In the genomic region with DNA sequence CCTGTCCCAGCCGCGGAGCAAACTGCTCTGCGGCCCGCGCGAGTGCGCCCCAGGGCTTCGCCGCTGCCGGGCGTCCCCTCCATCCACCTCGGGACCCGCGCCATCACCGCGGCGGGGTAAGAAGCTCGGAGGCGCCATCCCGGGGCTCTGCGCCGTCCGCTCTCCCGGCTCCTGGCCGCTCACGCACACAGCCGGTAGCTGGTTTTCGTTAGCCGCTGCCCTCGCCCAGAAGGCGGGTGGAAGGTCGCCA, we compare ENCODE assay signal across 8 cellular contexts. TPM values are rescaled to one million over a fixed set of nuclear protein-coding genes. Genes with fewer than 3 reads are reported as not detected.
DNase-seq lines count a peak whose midpoint lies in the region; ATAC-seq and TF ChIP-seq lines count a peak whose summit lies in the region.

No MANE protein-coding gene starts in this region.

- CTCF ChIA-PET in IMR-90 (lab: Yijun Ruan, JAX): interaction anchor here (1.3 kb wide), 2 partner anchors 9 to 297 kb away, joined by 4 to 8 read pairs; no protein-coding TSS in a partner anchor

- H2BK120ac ChIP-seq in IMR-90 (ENCODE audit: low read depth, low read length) (no peak overlapping the region), trophoblast cell (ENCODE audit: insufficient read depth, low read length, poor library complexity) (no peak overlapping the region)

- H2BK5ac ChIP-seq in IMR-90 (ENCODE audit: low read depth, low read length, poor library complexity, severe bottlenecking) (no peak overlapping the region), trophoblast cell (ENCODE audit: low read depth, low read length, poor library complexity) (no peak overlapping the region)

- TF ChIP-seq CTCF in IMR-90 (conservative IDR thresholded peaks at IDR 0.05; ENCODE audit: low read depth, low read length) (no peak), epithelial cell of esophagus (IDR thresholded peaks at IDR 0.05; ENCODE audit: insufficient read depth, low read depth, low read length, missing control alignments) (no peak)

- H3K4ac ChIP-seq in IMR-90 (ENCODE audit: low read depth, low read length): no peak overlapping the region
- no peak overlapping the region for H3K4ac ChIP-seq in trophoblast cell (ENCODE audit: low read depth, low read length)

- peak overlapping the region; percentile 28 for H2AK9ac ChIP-seq in IMR-90 (replicated peaks; ENCODE audit: low read depth, low read length, poor library complexity)

- H4K8ac ChIP-seq in IMR-90 (ENCODE audit: low read depth in 2 of 2, low read length in 2 of 2) (no peak overlapping the region), trophoblast cell (ENCODE audit: low read depth, low read length) (no peak overlapping the region)

- H3K18ac ChIP-seq in IMR-90 (ENCODE audit: low read depth, low read length) (no peak overlapping the region), trophoblast cell (ENCODE audit: low read length) (no peak overlapping the region)

- H3K14ac ChIP-seq in IMR-90 (replicated peaks; ENCODE audit: low read depth, low read length) (no peak overlapping the region), trophoblast cell (ENCODE audit: low read length) (no peak overlapping the region)

- H4K20me1 ChIP-seq in IMR-90 (ENCODE audit: insufficient read depth, low read length): peaks cover 16% of the 10 kb centered on the region

- H3K9me3 ChIP-seq in ES-I3 (ENCODE audit: control insufficient read depth, insufficient read depth, low read length) (no peaks in the 10 kb centered on the region), IMR-90 (ENCODE audit: control insufficient read depth, insufficient read depth, low read length) (peaks cover 6% of the 10 kb centered on the region; the same call in 1 of the 2 replicates), trophoblast cell (ENCODE audit: insufficient read depth, low read depth, low read length) (peaks cover 12% of the 10 kb centered on the region)

- H4K5ac ChIP-seq in IMR-90 (ENCODE audit: low read depth, low read length): no peak overlapping the region

- no peak overlapping the region for H3K56ac ChIP-seq in IMR-90 (ENCODE audit: extremely low read depth, insufficient read depth, low read length)

- H3K9me1 ChIP-seq in IMR-90 (ENCODE audit: insufficient read depth, low read length): no peaks in the 10 kb centered on the region

- H3K23ac ChIP-seq in IMR-90 (ENCODE audit: low read depth, low read length): no peak overlapping the region
- no peak overlapping the region for H3K23ac ChIP-seq in trophoblast cell (ENCODE audit: low read length)

- H3K4me1 ChIP-seq in ES-I3 (ENCODE audit: insufficient read depth, low read length) (peaks cover 8% of the 10 kb centered on the region; the same call in 1 of the 2 replicates), IMR-90 (ENCODE audit: control insufficient read depth, insufficient read depth, low read length) (peaks cover 3% of the 10 kb centered on the region; the same call in 1 of the 2 replicates), trophoblast cell (ENCODE audit: control insufficient read depth in 1 of 2, insufficient read depth in 2 of 2, low read length in 2 of 2) (peaks cover 10 to 19% of the 10 kb centered on the region in 2 experiments)

- 2% methylated on average over 22 of the region's 32 CpGs; no CpG with 5 or more reads in 1 of the 2 experiments for WGBS in IMR-90 (ENCODE audit: extremely low coverage in 2 of 2, insufficient read length in 1 of 2), 2 experiments
- no CpG with 5 or more reads among the region's 32 CpGs for WGBS in trophoblast cell (ENCODE audit: extremely low coverage, insufficient coverage, insufficient read length)

- ATAC-seq in IMR-90 (ENCODE audit: low read depth) (no peak; the same call in 1 of the 2 replicates), GM21737 (IDR thresholded peaks at IDR 0.05; ENCODE audit: unreplicated experiment) (no peak)

- BruUV-seq in IMR-90 (replicated peaks; lab: Mats Ljungman, UMichigan): no TSS peak

- no peak overlapping the region for H2BK15ac ChIP-seq in IMR-90 (ENCODE audit: low read depth, low read length)

- POLR2A ChIA-PET in IMR-90 (lab: Charles Lee; ENCODE audit: unreplicated experiment): no interaction called here

- in situ Hi-C loops in IMR-90 (cut with MboI; ENCODE audit: low sequenced_read_pairs): loop anchor here (25.0 kb wide), 1 partner anchor 1096 kb away; no protein-coding TSS in a partner anchor

- H3K27ac ChIP-seq in IMR-90 (ENCODE audit: insufficient read depth, low read length) (no peak overlapping the region), trophoblast cell (ENCODE audit: low read depth, low read length) (no peak overlapping the region)

- intact Hi-C loops in IMR-90 (cut with micrococcal nuclease): no loop called here

- dilution Hi-C loops in IMR-90 (cut with HindIII; ENCODE audit: low sequenced_read_pairs, unreplicated experiment): no loop called here

- H3K27me3 ChIP-seq in IMR-90 (ENCODE audit: control insufficient read depth, insufficient read depth, low read length) (peaks cover 90% of the 10 kb centered on the region), trophoblast cell (ENCODE audit: insufficient read depth, low read length) (peaks cover 81% of the 10 kb centered on the region)

- H3K4me2 ChIP-seq in IMR-90 (ENCODE audit: low read depth, low read length) (no peak overlapping the region; the same call in 1 of the 2 replicates), trophoblast cell (ENCODE audit: low read length) (peak overlapping the region; percentile 63)

- DNase-seq in IMR-90 (no peak), epithelial cell of esophagus (ENCODE audit: low read depth) (no peak), trophoblast cell (no peak), COLO829 (ENCODE audit: low spot score) (no peak)
- DNase-seq in stimulated activated CD4-positive, alpha-beta T cell treated with anti-CD3 and anti-CD28 coated beads, Interleukin-2, amount 100 ng/mL, for 48 hours: no peak
- DNase-seq in activated effector memory CD4-positive, alpha-beta T cell treated with anti-CD3 and anti-CD28 coated beads, Interleukin-2, amount 50 U/mL, for 16 hours: no peak

- H2AK5ac ChIP-seq in IMR-90 (ENCODE audit: low read depth, low read length): no peak overlapping the region
- H2AK5ac ChIP-seq in trophoblast cell (ENCODE audit: low read length): no peak overlapping the region

- H2BK12ac ChIP-seq in trophoblast cell (ENCODE audit: low read length): no peak overlapping the region

- H4K91ac ChIP-seq in IMR-90 (ENCODE audit: insufficient read depth, low read depth, low read length) (no peak overlapping the region), trophoblast cell (ENCODE audit: low read depth, low read length) (no peak overlapping the region)

- no peak overlapping the region for H2BK20ac ChIP-seq in IMR-90 (ENCODE audit: low read depth, low read length)

- TF ChIP-seq POLR2A in IMR-90 (IDR thresholded peaks at IDR 0.05; ENCODE audit: low read depth, low read length): no peak

- no peak for TF ChIP-seq RAD21 in IMR-90 (IDR thresholded peaks at IDR 0.05; ENCODE audit: low read length)

- H3K79me2 ChIP-seq in trophoblast cell (ENCODE audit: control insufficient read depth, insufficient read depth, low read length, poor library complexity): no peaks in the 10 kb centered on the region

- H3K4me3 ChIP-seq in IMR-90 (ENCODE audit: insufficient read depth, low read depth, low read length): no peak overlapping the region; the same call in 1 of the 2 replicates
- H3K4me3 ChIP-seq in epithelial cell of esophagus (ENCODE audit: low read length): peak overlapping the region; percentile 15
- H3K4me3 ChIP-seq in trophoblast cell (ENCODE audit: low read depth, low read length): peak overlapping the region; percentile 55

- no peaks in the 10 kb centered on the region for H3K36me3 ChIP-seq in ES-I3 (ENCODE audit: insufficient read depth, low read length)
- no peaks in the 10 kb centered on the region for H3K36me3 ChIP-seq in IMR-90 (ENCODE audit: control insufficient read depth, insufficient read depth, low read length)
- no peaks in the 10 kb centered on the region for H3K36me3 ChIP-seq in trophoblast cell (ENCODE audit: control insufficient read depth in 1 of 2, insufficient read depth in 2 of 2, low read length in 2 of 2)

- peak overlapping the region; percentile 58; the same call in 1 of the 2 replicates for H3K9ac ChIP-seq in ES-I3 (ENCODE audit: low read depth, low read length)
- no peak overlapping the region for H3K9ac ChIP-seq in IMR-90 (ENCODE audit: low read depth, low read length)
- no peak overlapping the region for H3K9ac ChIP-seq in trophoblast cell (ENCODE audit: low read length)

- peak overlapping the region; percentile 83 for H2AFZ ChIP-seq in IMR-90 (replicated peaks; ENCODE audit: low read length, poor library complexity)
- no peak overlapping the region for H2AFZ ChIP-seq in trophoblast cell (ENCODE audit: insufficient read depth, low read length, poor library complexity)

- no peak overlapping the region for H4K12ac ChIP-seq in trophoblast cell (ENCODE audit: low read depth, low read length)

- H3K79me1 ChIP-seq in IMR-90 (ENCODE audit: low read depth in 1 of 2, low read length in 2 of 2): no peaks in the 10 kb centered on the region
- H3K79me1 ChIP-seq in trophoblast cell (ENCODE audit: low read length): no peaks in the 10 kb centered on the region

TF ChIP-seq in IMR-90, 13 proteins besides CTCF, POLR2A, EP300 and RAD21 (continues in another document):
- TF ChIP-seq CEBPB (IDR thresholded peaks at IDR 0.05; ENCODE audit: low read depth, low read length): no peak
- no peak for TF ChIP-seq USF2 (IDR thresholded peaks at IDR 0.05; ENCODE audit: low read depth, low read length)
- TF ChIP-seq RCOR1 (IDR thresholded peaks at IDR 0.05; ENCODE audit: insufficient replicate concordance, low read length): no peak
- no peak for TF ChIP-seq CHD1 (IDR thresholded peaks at IDR 0.05; ENCODE audit: low read depth, low read length)
- TF ChIP-seq RFX5 (IDR thresholded peaks at IDR 0.05; ENCODE audit: low read depth, low read length): no peak
- TF ChIP-seq MAZ (IDR thresholded peaks at IDR 0.05; ENCODE audit: borderline replicate concordance, low read depth, low read length): no peak
- TF ChIP-seq NFE2L2 (IDR thresholded peaks at IDR 0.05; ENCODE audit: low read depth, low read length): no peak

RNA-seq across cellular contexts. Expression of gene GDF7, which starts 0.9 kb away (rescaled TPM):
- total RNA-seq in IMR-90 (2012; rRNA removed): under 0.01 TPM in 2 replicates
- 0.02 TPM in 1 of 2 replicates, not detected in the other for polyA plus RNA-seq in IMR-90 (2012; rRNA removed)
- under 0.01 and 0.01 TPM in 2 replicates for polyA plus RNA-seq in IMR-90 (2012; cell fraction: cytosol; rRNA removed)
- 0.03 and 0.10 TPM in 2 replicates for polyA plus RNA-seq in IMR-90 (2012; cell fraction: nucleus; rRNA removed; ENCODE audit: low replicate concordance)
- polyA plus RNA-seq in trophoblast cell (2013): 0.14 and 0.17 TPM in 2 replicates

RNA-seq across cellular contexts. Expression of gene HS1BP3, which starts 15.1 kb away (rescaled TPM):
- 9.0 and 10.3 TPM in 2 replicates for total RNA-seq in IMR-90 (2012; rRNA removed)
- 13.6 and 14.8 TPM in 2 replicates for polyA plus RNA-seq in IMR-90 (2012; rRNA removed)
- polyA plus RNA-seq in IMR-90 (2012; cell fraction: cytosol; rRNA removed): 12.6 and 13.7 TPM in 2 replicates
- 34.4 and 38.9 TPM in 2 replicates for polyA plus RNA-seq in IMR-90 (2012; cell fraction: nucleus; rRNA removed; ENCODE audit: low replicate concordance)
- 17.5 and 18.2 TPM in 2 replicates for polyA plus RNA-seq in trophoblast cell (2013)
